Comparison of ENCODE assay signal across 9 cellular contexts in genomic region chr2:195580156-195580555, GRCh38.
DNase-seq lines count a peak whose midpoint lies in the region; ATAC-seq and TF ChIP-seq lines count a peak whose summit lies in the region.
"Had no signal": no experiment of that assay in that cellular context is flagged by ENCODE, and none has a peak within 500 bp of the region (broad histone marks: within the 10 kb centered on the region; RNA-seq: fewer than 3 reads in every experiment).

No MANE protein-coding gene starts in this region.

- CTCF ChIA-PET in Caco-2 (lab: Charles Lee), result interaction anchor here (0.8 to 1.2 kb wide), 2 partner anchors 77 to 80 kb away, joined by 3 to 6 read pairs; partner anchors contain the start of gene SLC39A10

- H3K4me1 ChIP-seq in Caco-2 (peaks cover 13% of the 10 kb centered on the region), psoas muscle (peaks cover 3% of the 10 kb centered on the region)

- ATAC-seq in GM21529 (IDR thresholded peaks at IDR 0.05; ENCODE audit: unreplicated experiment) (peak; percentile 53), psoas muscle (no peak)

- H3K4me3 ChIP-seq in Caco-2 (ENCODE audit: low read depth, low read length) (no peak overlapping the region), dorsolateral prefrontal cortex (no peak overlapping the region), psoas muscle (no peak overlapping the region)

- no TSS peak for BruUV-seq in Caco-2 (replicated peaks; lab: Mats Ljungman, UMichigan)

- peak overlapping the region; percentile 37 for H3K27ac Mint-ChIP-seq in Caco-2 (ENCODE audit: unreplicated experiment)

- peak in 1 of 2 experiments; percentile 22 for DNase-seq in Caco-2
- DNase-seq in Kasumi-1 (lab: John Stamatoyannopoulos, UW), result peak; percentile 93 to 95
- DNase-seq in dorsolateral prefrontal cortex, result no peak
- DNase-seq in activated CD4-positive, CD25-positive, alpha-beta regulatory T cell (lab: John Stamatoyannopoulos, UW), result no peak
- DNase-seq in NCI-H146 treated with DMSO at 0.1 percent for 48 hours (lab: John Stamatoyannopoulos, UW; ENCODE audit: unreplicated experiment), result no peak
- no peak for DNase-seq in psoas muscle
- DNase-seq in stimulated activated CD4-positive, alpha-beta T cell treated with anti-CD3 and anti-CD28 coated beads, Interleukin-2, amount 100 ng/mL, for 24 hours, result no peak
- DNase-seq: activated naive CD4-positive, alpha-beta T cell had no signal

- no peak overlapping the region for H3K4me3 Mint-ChIP-seq in Caco-2 (ENCODE audit: unreplicated experiment)

- no peak for TF ChIP-seq CTCF in Caco-2 (IDR thresholded peaks at IDR 0.05; ENCODE audit: insufficient read depth in 1 of 2, low read depth in 1 of 2, low read length in 1 of 2, severe bottlenecking in 1 of 2, unreplicated experiment in 1 of 2)
- no peak for TF ChIP-seq CTCF in dorsolateral prefrontal cortex (IDR thresholded peaks at IDR 0.05 in 54 of 56, conservative IDR thresholded peaks at IDR 0.05 in 2 of 56; ENCODE audit: low read depth in 1 of 56, partially characterized antibody in 56 of 56)
- no peak for TF ChIP-seq CTCF in psoas muscle (IDR thresholded peaks at IDR 0.05)

- POLR2A ChIA-PET in Caco-2 (lab: Charles Lee), result no interaction called here

- H3K27me3 ChIP-seq in Caco-2 (replicated peaks; ENCODE audit: control insufficient read depth, insufficient read depth, low read length) (no peaks in the 10 kb centered on the region), dorsolateral prefrontal cortex (no peaks in the 10 kb centered on the region), psoas muscle (ENCODE audit: insufficient read depth in 3 of 3, low read length in 2 of 3) (no peaks in the 10 kb centered on the region)

- intact Hi-C loops in Caco-2 (cut with micrococcal nuclease; ENCODE audit: unreplicated experiment) (no loop called here), dorsolateral prefrontal cortex (cut with DNase I) (no loop called here), psoas muscle (cut with DNase I) (no loop called here)

- no peaks in the 10 kb centered on the region for H3K9me3 ChIP-seq in Caco-2
- no peaks in the 10 kb centered on the region for H3K9me3 ChIP-seq in psoas muscle

- peaks cover 7% of the 10 kb centered on the region for H3K4me1 Mint-ChIP-seq in Caco-2 (ENCODE audit: low read depth, unreplicated experiment)

- H3K36me3 ChIP-seq in Caco-2 (ENCODE audit: control insufficient read depth, insufficient read depth, low read length), result no peaks in the 10 kb centered on the region
- no peaks in the 10 kb centered on the region for H3K36me3 ChIP-seq in psoas muscle (ENCODE audit: insufficient read depth in 1 of 2, low read depth in 1 of 2)

- WGBS in psoas muscle, 3 donors, result 57 to 60% (median 57%) methylated on average over 2 of the region's 2 CpGs

- no peaks in the 10 kb centered on the region for H3K27me3 Mint-ChIP-seq in Caco-2 (ENCODE audit: insufficient read depth, unreplicated experiment)

- H3K36me3 Mint-ChIP-seq in Caco-2 (ENCODE audit: insufficient read depth, unreplicated experiment), result no peaks in the 10 kb centered on the region

- no peaks in the 10 kb centered on the region for H3K9me3 Mint-ChIP-seq in Caco-2 (ENCODE audit: unreplicated experiment)

- H3K27ac ChIP-seq in dorsolateral prefrontal cortex (peak overlapping the region in 47 of 59 donors; percentile 4 to 81 (median 49)), psoas muscle (no peak overlapping the region)

Comparison
In these comparisons a context has a peak if more than half of its experiments do, and no peak if none do; other contexts are left out.
1. DNase-seq: peak in Kasumi-1 (2 of 2); none in dorsolateral prefrontal cortex (0 of 10), activated CD4-positive, CD25-positive, alpha-beta regulatory T cell (0 of 4), NCI-H146 treated with DMSO at 0.1 percent for 48 hours (single experiment), psoas muscle (0 of 2) and stimulated activated CD4-positive, alpha-beta T cell treated with anti-CD3 and anti-CD28 coated beads, Interleukin-2, amount 100 ng/mL, for 24 hours (0 of 2).